8 cellular contexts compared by ENCODE assay signal in genomic region chr11:1262172-1263006, GRCh38. TPM values are rescaled to one million over a fixed set of nuclear protein-coding genes. Genes with fewer than 3 reads are reported as not detected.
A peak's percentile ranks its signal among the peaks of the same experiment; 100 is the strongest.
DNase-seq lines count a peak whose midpoint lies in the region; ATAC-seq and TF ChIP-seq lines count a peak whose summit lies in the region.

No MANE protein-coding gene starts in this region.

- DNase-seq in DMS53 (lab: John Stamatoyannopoulos, UW) = peak; percentile 98
- DNase-seq in H7 = peak; percentile 96
- DNase-seq in NCI-H128 (lab: John Stamatoyannopoulos, UW; ENCODE audit: unreplicated experiment) = peak; percentile 69
- peak; percentile 78 to 88 (median 79) for DNase-seq in T-helper 1 cell
- DNase-seq in amniotic stem cell (lab: John Stamatoyannopoulos, UW) = peak; percentile 74
- peak; percentile 89 to 92 for DNase-seq in heart right ventricle
- DNase-seq in posterior cingulate gyrus = peak; percentile 89 to 100 (median 96)
- DNase-seq in transverse colon = peak; percentile 96

- in situ Hi-C loops in transverse colon (cut with MboI; ENCODE audit: low pct_ligation_motif_present in 1 of 4, low pct_unique_long_range_greater_than_20kb in 1 of 4, low sequenced_read_pairs in 3 of 4) = no loop called here

- WGBS in heart right ventricle, 2 donors = 16 to 17% methylated on average over 30 to 31 of the region's 31 CpGs
- 13% methylated on average over 26 of the region's 31 CpGs; no CpG with 5 or more reads in 1 of the 2 donors for WGBS in transverse colon (ENCODE audit: low coverage in 1 of 2), 2 donors

- peak; percentile 91 to 97 (median 96) for ATAC-seq in heart right ventricle

- TF ChIP-seq EP300 in transverse colon (IDR thresholded peaks at IDR 0.05; ENCODE audit: low read depth) = no peak

- H3K4me3 ChIP-seq in H7 (ENCODE audit: insufficient read depth, low read depth, low read length) (peak overlapping the region; percentile 48), heart right ventricle (peak overlapping the region; percentile 32 to 62 (median 54)), transverse colon (peak overlapping the region; percentile 22 to 55 (median 27))

- H3K27ac ChIP-seq in heart right ventricle = peak overlapping the region in 9 of 10 donors; percentile 73 to 85 (median 79)
- peak overlapping the region; percentile 69 to 86 (median 79) for H3K27ac ChIP-seq in transverse colon

- TF ChIP-seq POLR2A in transverse colon (IDR thresholded peaks at IDR 0.05) = peak; percentile 52

- H3K36me3 ChIP-seq in H7 (replicated peaks; ENCODE audit: control insufficient read depth, insufficient read depth, low read length) (no peaks in the 10 kb centered on the region), heart right ventricle (no peaks in the 10 kb centered on the region), transverse colon (no peaks in the 10 kb centered on the region)

- intact Hi-C loops in heart right ventricle (cut with DNase I) = loop anchor here in 2 of 10 donors (1.0 to 10.0 kb wide), 2 partner anchors 46 to 252 kb away; no protein-coding TSS in a partner anchor
- intact Hi-C loops in posterior cingulate gyrus (cut with DNase I) = no loop called here
- intact Hi-C loops in transverse colon (cut with DNase I; ENCODE audit: low total_unique reads) = no loop called here

- TF ChIP-seq CTCF in heart right ventricle (IDR thresholded peaks at IDR 0.05) = no peak
- TF ChIP-seq CTCF in transverse colon (IDR thresholded peaks at IDR 0.05) = no peak

- H3K27me3 ChIP-seq in H7 (ENCODE audit: control insufficient read depth, insufficient read depth, low read length) (no peaks in the 10 kb centered on the region), heart right ventricle (no peaks in the 10 kb centered on the region), transverse colon (no peaks in the 10 kb centered on the region)

- H3K9me3 ChIP-seq in heart right ventricle (no peaks in the 10 kb centered on the region), transverse colon (no peaks in the 10 kb centered on the region)

- H3K4me1 ChIP-seq in heart right ventricle = peaks cover 4 to 17% (median 14%) of the 10 kb centered on the region in 9 donors
- peaks cover 17 to 27% (median 21%) of the 10 kb centered on the region in 4 donors for H3K4me1 ChIP-seq in transverse colon

RNA-seq across cellular contexts. Expression of gene MUC5B, which starts 39.5 kb away (rescaled TPM):
- under 0.01 and 0.07 TPM in 2 replicates for total RNA-seq in H7 (2014; rRNA removed; shearing (Covaris generic))
- total RNA-seq in heart right ventricle (not detected), transverse colon (100 to 1,000 TPM in 2 of 4 donors, 10 to 100 TPM in 2; 58.0 to 825 (median 85.6) TPM)
- not detected for polyA plus RNA-seq in heart right ventricle

RNA-seq across cellular contexts. Expression of gene TOLLIP, which starts 47.0 kb away (rescaled TPM):
- total RNA-seq in H7 (2014; rRNA removed; shearing (Covaris generic)) = 11.2 and 11.8 TPM in 2 replicates
- 10 to 100 TPM; 34.3 to 53.6 (median 45.2) TPM for total RNA-seq in heart right ventricle
- polyA plus RNA-seq in heart right ventricle = 10 to 100 TPM; 19.0 to 32.5 TPM
- 100 to 1,000 TPM in 1 of 4 donors, 10 to 100 TPM in 3; 25.9 to 132 (median 50.4) TPM for total RNA-seq in transverse colon

Comparison
In these comparisons a context has a peak if more than half of its experiments do, and no peak if none do; other contexts are left out.
1. Peak in every context shown above with its lines: DNase-seq, ATAC-seq, H3K4me3 ChIP-seq and H3K27ac ChIP-seq.
2. RNA of gene MUC5B, which starts 39.5 kb away (total RNA-seq): 58.0 to 825 TPM in transverse colon; under 0.01 to 0.07 TPM in H7 and not detected in heart right ventricle; every median in the first group is over 10 times any median in the second.